Comparison of ENCODE assay signal across 8 cellular contexts in genomic region chr4:41281038-41281634, GRCh38. TPM values are rescaled to one million over a fixed set of nuclear protein-coding genes. Genes with fewer than 3 reads are reported as not detected.
A peak's percentile ranks its signal among the peaks of the same experiment; 100 is the strongest.
DNase-seq lines count a peak whose midpoint lies in the region; ATAC-seq, FAIRE-seq and TF ChIP-seq lines count a peak whose summit lies in the region.

No MANE protein-coding gene starts in this region.

- peak; percentile 97 for ATAC-seq in HG02588 (IDR thresholded peaks at IDR 0.05; ENCODE audit: unreplicated experiment)
- peak; percentile 96 for ATAC-seq in stimulated activated naive CD8-positive, alpha-beta T cell treated with anti-CD3 and anti-CD28 coated beads, Interleukin-15, amount 100 ng/mL, for 72 hours

- H3K79me2 ChIP-seq in Loucy (ENCODE audit: insufficient read depth, low read length): no peaks in the 10 kb centered on the region

- H3K36me3 ChIP-seq in Loucy (ENCODE audit: insufficient read depth, low read length) (no peaks in the 10 kb centered on the region), bronchial epithelial cell (ENCODE audit: control insufficient read depth, insufficient read depth, low read length) (no peaks in the 10 kb centered on the region), kidney epithelial cell (ENCODE audit: control insufficient read depth, insufficient read depth, low read length) (no peaks in the 10 kb centered on the region)

- H3K9ac ChIP-seq in Loucy (ENCODE audit: low read depth, low read length, poor library complexity, severe bottlenecking): no peak overlapping the region

- FAIRE-seq in GM12891 (lab: Jason Lieb, UNC) (peak; percentile 98), bronchial epithelial cell (lab: Jason Lieb, UNC) (no peak)

- no peak overlapping the region for H3K4me3 Mint-ChIP-seq in stimulated activated naive CD8-positive, alpha-beta T cell treated with anti-CD3 and anti-CD28 coated beads, Interleukin-15, amount 100 ng/mL, for 72 hours

- TF ChIP-seq CTCF in Loucy (conservative IDR thresholded peaks at IDR 0.05; ENCODE audit: low read length): peak; percentile 86
- peak; percentile 70 for TF ChIP-seq CTCF in bronchial epithelial cell (IDR thresholded peaks at IDR 0.05; ENCODE audit: insufficient read depth, low read length, severe bottlenecking)
- TF ChIP-seq CTCF in kidney epithelial cell (IDR thresholded peaks at IDR 0.05; ENCODE audit: insufficient read depth, low read length, poor library complexity, severe bottlenecking): peak; percentile 78

- peaks cover 9% of the 10 kb centered on the region for H3K27me3 Mint-ChIP-seq in stimulated activated naive CD8-positive, alpha-beta T cell treated with anti-CD3 and anti-CD28 coated beads, Interleukin-15, amount 100 ng/mL, for 72 hours

- H3K9me3 Mint-ChIP-seq in stimulated activated naive CD8-positive, alpha-beta T cell treated with anti-CD3 and anti-CD28 coated beads, Interleukin-15, amount 100 ng/mL, for 72 hours: no peaks in the 10 kb centered on the region

- H3K27me3 ChIP-seq in Loucy (ENCODE audit: insufficient read depth, low read length, poor library complexity, severe bottlenecking) (no peaks in the 10 kb centered on the region), bronchial epithelial cell (ENCODE audit: control insufficient read depth, insufficient read depth, low read length) (no peaks in the 10 kb centered on the region), kidney epithelial cell (ENCODE audit: control insufficient read depth, insufficient read depth, low read length) (no peaks in the 10 kb centered on the region)

- H3K4me3 ChIP-seq in Loucy (ENCODE audit: low read length, poor library complexity, severe bottlenecking): no peak overlapping the region
- no peak overlapping the region for H3K4me3 ChIP-seq in bronchial epithelial cell (ENCODE audit: low read depth, low read length)
- no peak overlapping the region for H3K4me3 ChIP-seq in kidney epithelial cell (ENCODE audit: low read depth, low read length)

- H3F3A ChIP-seq in Loucy (ENCODE audit: low read depth): no peaks in the 10 kb centered on the region

- no peaks in the 10 kb centered on the region for H3K4me1 Mint-ChIP-seq in stimulated activated naive CD8-positive, alpha-beta T cell treated with anti-CD3 and anti-CD28 coated beads, Interleukin-15, amount 100 ng/mL, for 72 hours

- peak; percentile 87 for DNase-seq in AG20443 (ENCODE audit: low spot score)
- peak; percentile 51 for DNase-seq in GM12891 (ENCODE audit: insufficient read length, low spot score)
- peak; percentile 78 for DNase-seq in OCI-M1 (lab: John Stamatoyannopoulos, UW)
- peak; percentile 73 for DNase-seq in bronchial epithelial cell (ENCODE audit: low read depth)
- no peak for DNase-seq in kidney epithelial cell (ENCODE audit: low read depth)
- DNase-seq in stimulated activated naive CD8-positive, alpha-beta T cell treated with anti-CD3 and anti-CD28 coated beads, Interleukin-15, amount 100 ng/mL, for 72 hours: peak; percentile 21 to 29

- H3K27ac Mint-ChIP-seq in stimulated activated naive CD8-positive, alpha-beta T cell treated with anti-CD3 and anti-CD28 coated beads, Interleukin-15, amount 100 ng/mL, for 72 hours: no peak overlapping the region

- no peak overlapping the region for H3K4me2 ChIP-seq in Loucy (ENCODE audit: low read depth, low read length, poor library complexity, severe bottlenecking)

- no peak overlapping the region for H2AFZ ChIP-seq in Loucy (ENCODE audit: low read length)

- no peaks in the 10 kb centered on the region for H3K9me2 ChIP-seq in Loucy (replicated peaks; ENCODE audit: low read depth, low read length)

- H3K9me3 ChIP-seq in Loucy (ENCODE audit: insufficient read depth, low read depth, low read length): no peaks in the 10 kb centered on the region

- H3K4me1 ChIP-seq in Loucy (ENCODE audit: insufficient read depth, low read length, poor library complexity, severe bottlenecking): no peaks in the 10 kb centered on the region

- no peak for TF ChIP-seq POLR2A in GM12891 (IDR thresholded peaks at IDR 0.05; ENCODE audit: low read depth, low read length)

- H4K20me1 ChIP-seq in Loucy (ENCODE audit: insufficient read depth, low read length, poor library complexity, severe bottlenecking): no peaks in the 10 kb centered on the region

TF ChIP-seq in GM12891, 5 proteins besides CTCF, POLR2A, EP300 and RAD21:
- TF ChIP-seq POLR2AphosphoS5 (IDR thresholded peaks at IDR 0.05; ENCODE audit: low read depth, low read length) (no peak), TAF1 (IDR thresholded peaks at IDR 0.05; ENCODE audit: low read depth, low read length) (no peak), SPI1 (IDR thresholded peaks at IDR 0.05; ENCODE audit: low read depth, low read length) (no peak), POU2F2 (IDR thresholded peaks at IDR 0.05; ENCODE audit: low read depth, low read length) (no peak), PAX5 (IDR thresholded peaks at IDR 0.05; ENCODE audit: insufficient read depth, low read length, severe bottlenecking) (no peak)

RNA-seq across cellular contexts. Expression of gene UCHL1, which starts 24.4 kb away (rescaled TPM):
- polyA plus RNA-seq in GM12891 (2012; ENCODE audit: low read depth, missing spikeins): 8.2 TPM
- total RNA-seq in bronchial epithelial cell: 6.1 and 28.4 TPM in 2 replicates
- total RNA-seq in kidney epithelial cell: 1,761 and 1,994 TPM in 2 replicates

Comparison
In these comparisons a context has a peak if more than half of its experiments do, and no peak if none do; other contexts are left out.
1. RNA of gene UCHL1, which starts 24.4 kb away (total RNA-seq): 1,761 to 1,994 TPM in kidney epithelial cell; 6.1 to 28.4 TPM in bronchial epithelial cell; every median in the first group is over 10 times any median in the second.
2. Peak in every context shown above with its lines, with median percentiles within 50 percentile points of each other: CTCF ChIP-seq.